ENCODE assay signal across 14 cellular contexts in the genomic region with DNA sequence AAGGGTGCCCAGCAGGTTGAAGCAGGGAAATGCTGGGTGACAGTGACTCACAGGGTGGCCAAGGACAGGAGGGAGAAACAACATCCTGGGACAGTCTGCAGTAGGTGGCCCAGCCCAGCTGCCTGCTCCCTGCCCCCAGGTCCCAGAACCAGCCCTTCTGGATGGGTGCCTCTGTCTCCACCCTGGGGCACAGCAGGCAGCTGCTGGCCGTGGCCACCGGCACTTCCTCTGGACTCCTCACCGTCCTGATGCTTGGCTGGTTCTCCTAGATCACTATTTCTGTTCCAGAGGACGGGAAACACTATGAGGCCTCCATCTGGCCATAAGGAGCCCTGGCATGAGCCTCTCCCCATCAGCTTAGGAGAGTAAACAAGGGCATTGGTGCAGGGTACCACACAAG.
DNase-seq lines count a peak whose midpoint lies in the region; ATAC-seq and TF ChIP-seq lines count a peak whose summit lies in the region.
"Had no signal": no experiment of that assay in that cellular context is flagged by ENCODE, and none has a peak within 500 bp of the region (broad histone marks: within the 10 kb centered on the region; RNA-seq: fewer than 3 reads in every experiment).

No MANE protein-coding gene starts in this region.

- in situ Hi-C loops in Panc1 (cut with HindIII; ENCODE audit: low pct_unique_long_range_greater_than_20kb, low sequenced_read_pairs), result no loop called here

- CTCF ChIA-PET in Panc1 (lab: Charles Lee), result no interaction called here

- TF ChIP-seq POLR2A in sigmoid colon (IDR thresholded peaks at IDR 0.05), result no peak

- POLR2A ChIA-PET in Panc1 (lab: Charles Lee), result no interaction called here

- no peak overlapping the region for H2AFZ ChIP-seq in MM.1S (ENCODE audit: low read length)

- H3K9me3 ChIP-seq in Panc1 (ENCODE audit: control insufficient read depth, insufficient read depth, low read depth, low read length) (no peaks in the 10 kb centered on the region), sigmoid colon (no peaks in the 10 kb centered on the region), MM.1S (replicated peaks; ENCODE audit: insufficient read depth, low read length) (no peaks in the 10 kb centered on the region)

- BruUV-seq in Panc1 (replicated peaks; lab: Mats Ljungman, UMichigan), result no TSS peak

- DNase-seq in DMS53 treated with DMSO at 0.1 percent for 48 hours (lab: John Stamatoyannopoulos, UW; ENCODE audit: unreplicated experiment) (peak; percentile 22), Panc1 (ENCODE audit: low read depth, low spot score) (no peak), islet precursor cell (peak; percentile 36), sigmoid colon (peak; percentile 36), AML-193 (lab: John Stamatoyannopoulos, UW) (no peak), MM.1S (no peak)
- DNase-seq: COR-L47; DMS79; NCI-H1417; NCI-H2029; NCI-H2171 treated with DMSO at 0.1 percent for 48 hours; NCI-H446 treated with DMSO at 0.1 percent for 48 hours; NK-92 treated with Interleukin-12 subunit alpha and Interleukin-12 subunit beta, amount 100 ng/mL, for 24 hours had no signal

- H3K79me2 ChIP-seq in MM.1S (ENCODE audit: low read length), result no peaks in the 10 kb centered on the region

- intact Hi-C loops in Panc1 (cut with micrococcal nuclease; ENCODE audit: unreplicated experiment) (no loop called here), sigmoid colon (cut with DNase I) (no loop called here)

- H3K27me3 ChIP-seq in Panc1 (ENCODE audit: control insufficient read depth, insufficient read depth, low read length), result no peaks in the 10 kb centered on the region
- no peaks in the 10 kb centered on the region for H3K27me3 ChIP-seq in sigmoid colon
- no peaks in the 10 kb centered on the region for H3K27me3 ChIP-seq in MM.1S (replicated peaks; ENCODE audit: insufficient read depth, low read length)

- H3K27ac ChIP-seq in Panc1 (ENCODE audit: low read length), result peak overlapping the region; percentile 39; the same call in 1 of the 2 replicates
- no peak overlapping the region for H3K27ac ChIP-seq in sigmoid colon
- no peak overlapping the region for H3K27ac ChIP-seq in MM.1S (ENCODE audit: low read length)

- no peaks in the 10 kb centered on the region for H3K4me1 ChIP-seq in Panc1 (ENCODE audit: control insufficient read depth, insufficient read depth, low read length)
- no peaks in the 10 kb centered on the region for H3K4me1 ChIP-seq in sigmoid colon
- no peaks in the 10 kb centered on the region for H3K4me1 ChIP-seq in MM.1S (ENCODE audit: low read length)

- H3K36me3 ChIP-seq in Panc1 (ENCODE audit: control insufficient read depth, insufficient read depth, low read length), result no peaks in the 10 kb centered on the region
- H3K36me3 ChIP-seq in sigmoid colon, result no peaks in the 10 kb centered on the region
- no peaks in the 10 kb centered on the region for H3K36me3 ChIP-seq in MM.1S (replicated peaks; ENCODE audit: insufficient read depth, low read length)

- ATAC-seq in Panc1 (0 out of 2 replicates have a peak, but pooled peaks have one; percentile 54), GM21381 (IDR thresholded peaks at IDR 0.05; ENCODE audit: unreplicated experiment) (no peak)

- no peak for TF ChIP-seq CTCF in Panc1 (IDR thresholded peaks at IDR 0.05)
- TF ChIP-seq CTCF in sigmoid colon (IDR thresholded peaks at IDR 0.05), result no peak
- TF ChIP-seq CTCF in MM.1S (IDR thresholded peaks at IDR 0.05; ENCODE audit: low read length), result no peak

- TF ChIP-seq EP300 in sigmoid colon (IDR thresholded peaks at IDR 0.05), result no peak

- H3K4me3 ChIP-seq in Panc1 (ENCODE audit: low read depth in 2 of 2, low read length in 2 of 2) (no peak overlapping the region), sigmoid colon (no peak overlapping the region), MM.1S (ENCODE audit: low read length) (no peak overlapping the region)

- H3K9ac ChIP-seq in MM.1S (ENCODE audit: low read length), result no peak overlapping the region

- no peaks in the 10 kb centered on the region for H4K20me1 ChIP-seq in MM.1S (ENCODE audit: insufficient read depth, low read length)

- WGBS in sigmoid colon, 2 donors, result 71 to 78% methylated on average over 4 of the region's 4 CpGs

- no peaks in the 10 kb centered on the region for H3K9me2 ChIP-seq in MM.1S (replicated peaks; ENCODE audit: insufficient read depth, low read length)

- no peak overlapping the region for H3K4me2 ChIP-seq in MM.1S (ENCODE audit: low read depth, low read length)

- H3F3A ChIP-seq in MM.1S (ENCODE audit: insufficient read depth, low read length), result no peaks in the 10 kb centered on the region

Comparison
In these comparisons a context has a peak if more than half of its experiments do, and no peak if none do; other contexts are left out.
1. DNase-seq: peak in DMS53 treated with DMSO at 0.1 percent for 48 hours (single experiment), islet precursor cell (single experiment) and sigmoid colon (single experiment); none in Panc1 (single experiment), AML-193 (0 of 2) and MM.1S (single experiment).